21 cellular contexts compared by ENCODE assay signal in the genomic region with DNA sequence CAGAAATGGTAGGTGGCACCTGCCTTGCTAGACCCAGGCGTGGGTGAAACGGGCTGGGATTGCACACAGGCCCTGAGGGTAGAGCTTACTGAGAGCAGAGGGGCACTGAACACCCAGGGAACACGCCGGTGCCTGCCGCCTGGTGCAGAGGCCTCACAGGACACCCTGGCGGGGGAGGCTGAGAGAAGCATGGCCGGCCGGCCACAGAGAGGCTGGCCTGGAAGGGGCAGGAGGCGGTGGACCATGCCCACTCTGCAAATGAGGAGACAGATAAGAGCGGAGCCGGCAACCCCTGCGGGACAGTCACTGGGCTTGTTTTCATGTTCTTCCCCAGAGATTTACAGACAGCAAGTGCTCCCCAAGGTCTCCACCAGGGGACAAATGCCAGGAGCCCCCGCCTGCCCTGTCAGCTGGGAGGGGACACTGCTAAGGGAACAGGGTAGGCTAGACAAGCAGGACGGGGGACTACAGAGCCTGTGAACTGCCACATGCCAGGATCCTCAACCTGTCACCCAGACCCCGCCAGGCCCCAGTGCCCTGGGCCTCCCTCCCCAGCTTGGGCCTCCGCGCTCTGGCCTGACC.
"Had no signal": no experiment of that assay in that cellular context is flagged by ENCODE, and none has a peak within 500 bp of the region (broad histone marks: within the 10 kb centered on the region; RNA-seq: fewer than 3 reads in every experiment).

No MANE protein-coding gene starts in this region.

- FAIRE-seq: frontal cortex had no signal

- H3K9me3 Mint-ChIP-seq: activated CD4-positive, alpha-beta T cell treated with anti-CD3 and anti-CD28 coated beads, Interleukin-2, amount 10 ng/mL, durations not matched to agents 24 days and 14 days; dendritic cell treated with granulocyte-macrophage colony-stimulating factor and Interleukin-4, amounts not matched to agents 40 ng/mL and 50 ng/mL, for 4 days; naive thymus-derived CD8-positive, alpha-beta T cell; stimulated activated naive B cell treated with anti-CD40 and anti-IgM and Interleukin-4, amounts not matched to agents 10 μg/mL and 1 μg/mL and 100 μg/mL, for 72 hours; T-helper 2 cell treated with Interferon-gamma antibody and Interleukin-4, amounts not matched to agents 5 μg/mL and 100 μg/mL, for 36 hours had no signal

- H3K27me3 ChIP-seq: breast epithelium, transverse colon had no signal

- H3K4me3 ChIP-seq: breast epithelium, transverse colon had no signal

- DNase-seq: activated CD4-positive, alpha-beta T cell treated with anti-CD3 and anti-CD28 coated beads, Interleukin-2, amount 10 ng/mL, durations not matched to agents 24 days and 14 days; activated CD4-positive, CD25-positive, alpha-beta regulatory T cell; activated CD8-positive, alpha-beta memory T cell treated with anti-CD3 and anti-CD28 coated beads, Interleukin-2, amount 50 U/mL, for 4 hours; activated CD8-positive, alpha-beta T cell treated with anti-CD3 and anti-CD28 coated beads, Interleukin-2, amount 10 ng/mL, durations not matched to agents 7 days and 5 days; activated gamma-delta T cell; activated T-cell treated with anti-CD3 and anti-CD28 coated beads, Interleukin-2, amount 50 U/mL, for 48 hours; anterior cingulate cortex; cerebellar nuclear complex; effector memory CD4-positive, alpha-beta T cell; head of caudate nucleus; left colon; naive thymus-derived CD8-positive, alpha-beta T cell; occipital lobe; stimulated activated CD4-positive, alpha-beta T cell treated with anti-CD3 and anti-CD28 coated beads, Interleukin-2, amount 100 ng/mL, for 48 hours; stimulated activated naive B cell treated with anti-CD40 and anti-IgM and Interleukin-4, amounts not matched to agents 10 μg/mL and 1 μg/mL and 100 μg/mL, for 72 hours; transverse colon had no signal

- H3K36me3 Mint-ChIP-seq: activated naive CD8-positive, alpha-beta T cell; naive thymus-derived CD8-positive, alpha-beta T cell; stimulated activated naive B cell treated with anti-CD40 and anti-IgM and Interleukin-4, amounts not matched to agents 10 μg/mL and 1 μg/mL and 100 μg/mL, for 72 hours had no signal

- H3K27me3 Mint-ChIP-seq: activated naive CD8-positive, alpha-beta T cell had no signal

- H3K27ac ChIP-seq: breast epithelium, transverse colon had no signal

- H3K4me3 Mint-ChIP-seq: activated CD4-positive, alpha-beta T cell treated with anti-CD3 and anti-CD28 coated beads, Interleukin-2, amount 10 ng/mL, durations not matched to agents 24 days and 14 days; activated CD8-positive, alpha-beta T cell treated with anti-CD3 and anti-CD28 coated beads, Interleukin-2, amount 10 ng/mL, durations not matched to agents 7 days and 5 days; activated naive CD8-positive, alpha-beta T cell; dendritic cell treated with granulocyte-macrophage colony-stimulating factor and Interleukin-4, amounts not matched to agents 40 ng/mL and 50 ng/mL, for 4 days; stimulated activated naive B cell treated with anti-CD40 and anti-IgM and Interleukin-4, amounts not matched to agents 10 μg/mL and 1 μg/mL and 100 μg/mL, for 72 hours; T-helper 2 cell treated with Interferon-gamma antibody and Interleukin-4, amounts not matched to agents 5 μg/mL and 100 μg/mL, for 36 hours had no signal

- H3K27ac Mint-ChIP-seq: activated CD4-positive, alpha-beta T cell treated with anti-CD3 and anti-CD28 coated beads, Interleukin-2, amount 10 ng/mL, durations not matched to agents 24 days and 14 days; activated naive CD8-positive, alpha-beta T cell; dendritic cell treated with granulocyte-macrophage colony-stimulating factor and Interleukin-4, amounts not matched to agents 40 ng/mL and 50 ng/mL, for 4 days; stimulated activated naive B cell treated with anti-CD40 and anti-IgM and Interleukin-4, amounts not matched to agents 10 μg/mL and 1 μg/mL and 100 μg/mL, for 72 hours; T-helper 2 cell treated with Interferon-gamma antibody and Interleukin-4, amounts not matched to agents 5 μg/mL and 100 μg/mL, for 36 hours had no signal

- H3K36me3 ChIP-seq: breast epithelium, transverse colon had no signal

- ATAC-seq: activated CD8-positive, alpha-beta T cell treated with anti-CD3 and anti-CD28 coated beads, Interleukin-2, amount 10 ng/mL, durations not matched to agents 7 days and 5 days; left colon had no signal

- H3K9me3 ChIP-seq: breast epithelium, transverse colon had no signal
